1 cellular context compared by ENCODE assay signal in the genomic region with DNA sequence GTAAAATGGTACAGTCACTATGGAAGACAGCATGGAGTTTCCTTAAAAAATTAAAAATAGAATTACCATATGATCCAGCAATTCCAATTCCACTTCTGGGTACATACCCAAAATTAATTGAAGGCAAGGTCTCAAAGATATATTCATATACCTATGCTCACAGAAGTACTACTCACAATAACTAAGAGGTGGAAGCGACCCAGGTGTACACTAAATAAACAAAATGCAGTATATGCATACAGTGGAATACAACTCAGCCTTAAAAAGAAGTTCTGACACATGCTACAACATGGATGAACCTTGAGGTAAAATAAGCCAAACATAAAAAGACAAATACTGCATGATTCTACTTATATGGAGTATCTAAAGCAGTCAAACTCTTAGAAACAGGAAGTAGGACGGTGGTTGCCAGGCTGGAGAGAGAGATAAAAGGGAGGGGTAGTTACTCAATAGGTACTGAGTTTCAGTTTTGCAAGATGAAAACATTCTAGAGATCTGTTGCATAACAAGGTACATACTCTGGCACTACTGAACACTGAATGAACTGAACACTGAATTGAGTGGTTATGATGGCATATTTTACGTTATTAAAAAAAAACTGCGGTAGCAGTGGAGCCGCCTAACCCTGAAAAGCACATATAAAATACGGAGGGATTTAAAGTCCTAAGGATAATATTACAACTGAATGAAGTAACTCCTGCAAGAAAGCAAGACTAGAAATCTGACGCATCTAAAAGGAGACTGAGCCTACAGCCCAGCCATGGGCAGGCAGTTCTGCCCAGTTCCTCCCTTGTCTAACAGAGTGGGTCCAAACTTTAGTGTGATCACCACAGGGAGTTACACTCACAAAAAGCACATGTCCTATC.
TF ChIP-seq lines count a peak whose summit lies in the region.

No MANE protein-coding gene starts in this region.

TF ChIP-seq in HepG2, 621 proteins besides CTCF, POLR2A, EP300 and RAD21 (continued from another document and continues in another):
- TF ChIP-seq, protein P1, sequence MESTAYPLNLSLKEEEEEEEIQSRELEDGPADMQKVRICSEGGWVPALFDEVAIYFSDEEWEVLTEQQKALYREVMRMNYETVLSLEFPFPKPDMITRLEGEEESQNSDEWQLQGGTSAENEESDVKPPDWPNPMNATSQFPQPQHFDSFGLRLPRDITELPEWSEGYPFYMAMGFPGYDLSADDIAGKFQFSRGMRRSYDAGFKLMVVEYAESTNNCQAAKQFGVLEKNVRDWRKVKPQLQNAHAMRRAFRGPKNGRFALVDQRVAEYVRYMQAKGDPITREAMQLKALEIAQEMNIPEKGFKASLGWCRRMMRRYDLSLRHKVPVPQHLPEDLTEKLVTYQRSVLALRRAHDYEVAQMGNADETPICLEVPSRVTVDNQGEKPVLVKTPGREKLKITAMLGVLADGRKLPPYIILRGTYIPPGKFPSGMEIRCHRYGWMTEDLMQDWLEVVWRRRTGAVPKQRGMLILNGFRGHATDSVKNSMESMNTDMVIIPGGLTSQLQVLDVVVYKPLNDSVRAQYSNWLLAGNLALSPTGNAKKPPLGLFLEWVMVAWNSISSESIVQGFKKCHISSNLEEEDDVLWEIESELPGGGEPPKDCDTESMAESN (CRISPR knock-in tag; conservative IDR thresholded peaks at IDR 0.05) = no peak
- TF ChIP-seq KAT7 (CRISPR knock-in tag; IDR thresholded peaks at IDR 0.05; ENCODE audit: borderline replicate concordance) (0 out of 2 replicates have a peak, but pooled peaks have one; percentile 64), JUN (CRISPR knock-in tag; IDR thresholded peaks at IDR 0.05) (no peak), AKAP8 (CRISPR knock-in tag; IDR thresholded peaks at IDR 0.05) (no peak), NFIB (CRISPR knock-in tag; IDR thresholded peaks at IDR 0.05; ENCODE audit: borderline replicate concordance) (no peak), ZNF792 (CRISPR knock-in tag; IDR thresholded peaks at IDR 0.05) (peak; percentile 44; the same call in 1 of the 2 replicates), SIX1 (CRISPR knock-in tag; IDR thresholded peaks at IDR 0.05; ENCODE audit: borderline replicate concordance) (peak; percentile 75; the same call in 1 of the 2 replicates), KDM3A (CRISPR knock-in tag; IDR thresholded peaks at IDR 0.05; ENCODE audit: low read depth) (no peak; the same call in 1 of the 2 replicates), ZNF326 (CRISPR knock-in tag; IDR thresholded peaks at IDR 0.05; ENCODE audit: borderline replicate concordance) (no peak), BRD4 (CRISPR knock-in tag; IDR thresholded peaks at IDR 0.05) (no peak), KLF16 (CRISPR knock-in tag; IDR thresholded peaks at IDR 0.05) (peak in 1 of 2 experiments; percentile 74; a peak in 1 of 4 replicates), ZSCAN20 (CRISPR knock-in tag; IDR thresholded peaks at IDR 0.05; ENCODE audit: borderline replicate concordance) (no peak), ZNF746 (CRISPR knock-in tag; IDR thresholded peaks at IDR 0.05) (no peak), ELF1 (CRISPR knock-in tag; IDR thresholded peaks at IDR 0.05) (peak; percentile 89), ZNF562 (CRISPR knock-in tag; IDR thresholded peaks at IDR 0.05; ENCODE audit: borderline replicate concordance) (no peak), STAG1 (CRISPR knock-in tag; IDR thresholded peaks at IDR 0.05) (no peak), ZSCAN21 (CRISPR knock-in tag; IDR thresholded peaks at IDR 0.05; ENCODE audit: borderline replicate concordance) (peak; percentile 62; the same call in 1 of the 2 replicates), ATAD3A (CRISPR knock-in tag; IDR thresholded peaks at IDR 0.05) (no peak)
- TF ChIP-seq, protein P2, sequence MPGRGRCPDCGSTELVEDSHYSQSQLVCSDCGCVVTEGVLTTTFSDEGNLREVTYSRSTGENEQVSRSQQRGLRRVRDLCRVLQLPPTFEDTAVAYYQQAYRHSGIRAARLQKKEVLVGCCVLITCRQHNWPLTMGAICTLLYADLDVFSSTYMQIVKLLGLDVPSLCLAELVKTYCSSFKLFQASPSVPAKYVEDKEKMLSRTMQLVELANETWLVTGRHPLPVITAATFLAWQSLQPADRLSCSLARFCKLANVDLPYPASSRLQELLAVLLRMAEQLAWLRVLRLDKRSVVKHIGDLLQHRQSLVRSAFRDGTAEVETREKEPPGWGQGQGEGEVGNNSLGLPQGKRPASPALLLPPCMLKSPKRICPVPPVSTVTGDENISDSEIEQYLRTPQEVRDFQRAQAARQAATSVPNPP (CRISPR knock-in tag; IDR thresholded peaks at IDR 0.05) = no peak
- TF ChIP-seq, protein P3, sequence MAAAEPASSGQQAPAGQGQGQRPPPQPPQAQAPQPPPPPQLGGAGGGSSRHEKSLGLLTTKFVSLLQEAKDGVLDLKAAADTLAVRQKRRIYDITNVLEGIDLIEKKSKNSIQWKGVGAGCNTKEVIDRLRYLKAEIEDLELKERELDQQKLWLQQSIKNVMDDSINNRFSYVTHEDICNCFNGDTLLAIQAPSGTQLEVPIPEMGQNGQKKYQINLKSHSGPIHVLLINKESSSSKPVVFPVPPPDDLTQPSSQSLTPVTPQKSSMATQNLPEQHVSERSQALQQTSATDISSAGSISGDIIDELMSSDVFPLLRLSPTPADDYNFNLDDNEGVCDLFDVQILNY (CRISPR knock-in tag; conservative IDR thresholded peaks at IDR 0.05) = no peak
- TF ChIP-seq, protein P4, sequence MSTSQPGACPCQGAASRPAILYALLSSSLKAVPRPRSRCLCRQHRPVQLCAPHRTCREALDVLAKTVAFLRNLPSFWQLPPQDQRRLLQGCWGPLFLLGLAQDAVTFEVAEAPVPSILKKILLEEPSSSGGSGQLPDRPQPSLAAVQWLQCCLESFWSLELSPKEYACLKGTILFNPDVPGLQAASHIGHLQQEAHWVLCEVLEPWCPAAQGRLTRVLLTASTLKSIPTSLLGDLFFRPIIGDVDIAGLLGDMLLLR (CRISPR knock-in tag; IDR thresholded peaks at IDR 0.05) = no peak
- TF ChIP-seq, protein P5, sequence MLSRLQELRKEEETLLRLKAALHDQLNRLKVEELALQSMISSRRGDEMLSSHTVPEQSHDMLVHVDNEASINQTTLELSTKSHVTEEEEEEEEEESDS (CRISPR knock-in tag; IDR thresholded peaks at IDR 0.05; ENCODE audit: borderline replicate concordance) = no peak
- TF ChIP-seq, protein P6, sequence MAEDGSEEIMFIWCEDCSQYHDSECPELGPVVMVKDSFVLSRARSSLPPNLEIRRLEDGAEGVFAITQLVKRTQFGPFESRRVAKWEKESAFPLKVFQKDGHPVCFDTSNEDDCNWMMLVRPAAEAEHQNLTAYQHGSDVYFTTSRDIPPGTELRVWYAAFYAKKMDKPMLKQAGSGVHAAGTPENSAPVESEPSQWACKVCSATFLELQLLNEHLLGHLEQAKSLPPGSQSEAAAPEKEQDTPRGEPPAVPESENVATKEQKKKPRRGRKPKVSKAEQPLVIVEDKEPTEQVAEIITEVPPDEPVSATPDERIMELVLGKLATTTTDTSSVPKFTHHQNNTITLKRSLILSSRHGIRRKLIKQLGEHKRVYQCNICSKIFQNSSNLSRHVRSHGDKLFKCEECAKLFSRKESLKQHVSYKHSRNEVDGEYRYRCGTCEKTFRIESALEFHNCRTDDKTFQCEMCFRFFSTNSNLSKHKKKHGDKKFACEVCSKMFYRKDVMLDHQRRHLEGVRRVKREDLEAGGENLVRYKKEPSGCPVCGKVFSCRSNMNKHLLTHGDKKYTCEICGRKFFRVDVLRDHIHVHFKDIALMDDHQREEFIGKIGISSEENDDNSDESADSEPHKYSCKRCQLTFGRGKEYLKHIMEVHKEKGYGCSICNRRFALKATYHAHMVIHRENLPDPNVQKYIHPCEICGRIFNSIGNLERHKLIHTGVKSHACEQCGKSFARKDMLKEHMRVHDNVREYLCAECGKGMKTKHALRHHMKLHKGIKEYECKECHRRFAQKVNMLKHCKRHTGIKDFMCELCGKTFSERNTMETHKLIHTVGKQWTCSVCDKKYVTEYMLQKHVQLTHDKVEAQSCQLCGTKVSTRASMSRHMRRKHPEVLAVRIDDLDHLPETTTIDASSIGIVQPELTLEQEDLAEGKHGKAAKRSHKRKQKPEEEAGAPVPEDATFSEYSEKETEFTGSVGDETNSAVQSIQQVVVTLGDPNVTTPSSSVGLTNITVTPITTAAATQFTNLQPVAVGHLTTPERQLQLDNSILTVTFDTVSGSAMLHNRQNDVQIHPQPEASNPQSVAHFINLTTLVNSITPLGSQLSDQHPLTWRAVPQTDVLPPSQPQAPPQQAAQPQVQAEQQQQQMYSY (CRISPR knock-in tag; IDR thresholded peaks at IDR 0.05) = no peak
- TF ChIP-seq, protein P7, sequence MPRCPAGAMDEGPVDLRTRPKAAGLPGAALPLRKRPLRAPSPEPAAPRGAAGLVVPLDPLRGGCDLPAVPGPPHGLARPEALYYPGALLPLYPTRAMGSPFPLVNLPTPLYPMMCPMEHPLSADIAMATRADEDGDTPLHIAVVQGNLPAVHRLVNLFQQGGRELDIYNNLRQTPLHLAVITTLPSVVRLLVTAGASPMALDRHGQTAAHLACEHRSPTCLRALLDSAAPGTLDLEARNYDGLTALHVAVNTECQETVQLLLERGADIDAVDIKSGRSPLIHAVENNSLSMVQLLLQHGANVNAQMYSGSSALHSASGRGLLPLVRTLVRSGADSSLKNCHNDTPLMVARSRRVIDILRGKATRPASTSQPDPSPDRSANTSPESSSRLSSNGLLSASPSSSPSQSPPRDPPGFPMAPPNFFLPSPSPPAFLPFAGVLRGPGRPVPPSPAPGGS (CRISPR knock-in tag; IDR thresholded peaks at IDR 0.05) = no peak
- TF ChIP-seq, protein P8, sequence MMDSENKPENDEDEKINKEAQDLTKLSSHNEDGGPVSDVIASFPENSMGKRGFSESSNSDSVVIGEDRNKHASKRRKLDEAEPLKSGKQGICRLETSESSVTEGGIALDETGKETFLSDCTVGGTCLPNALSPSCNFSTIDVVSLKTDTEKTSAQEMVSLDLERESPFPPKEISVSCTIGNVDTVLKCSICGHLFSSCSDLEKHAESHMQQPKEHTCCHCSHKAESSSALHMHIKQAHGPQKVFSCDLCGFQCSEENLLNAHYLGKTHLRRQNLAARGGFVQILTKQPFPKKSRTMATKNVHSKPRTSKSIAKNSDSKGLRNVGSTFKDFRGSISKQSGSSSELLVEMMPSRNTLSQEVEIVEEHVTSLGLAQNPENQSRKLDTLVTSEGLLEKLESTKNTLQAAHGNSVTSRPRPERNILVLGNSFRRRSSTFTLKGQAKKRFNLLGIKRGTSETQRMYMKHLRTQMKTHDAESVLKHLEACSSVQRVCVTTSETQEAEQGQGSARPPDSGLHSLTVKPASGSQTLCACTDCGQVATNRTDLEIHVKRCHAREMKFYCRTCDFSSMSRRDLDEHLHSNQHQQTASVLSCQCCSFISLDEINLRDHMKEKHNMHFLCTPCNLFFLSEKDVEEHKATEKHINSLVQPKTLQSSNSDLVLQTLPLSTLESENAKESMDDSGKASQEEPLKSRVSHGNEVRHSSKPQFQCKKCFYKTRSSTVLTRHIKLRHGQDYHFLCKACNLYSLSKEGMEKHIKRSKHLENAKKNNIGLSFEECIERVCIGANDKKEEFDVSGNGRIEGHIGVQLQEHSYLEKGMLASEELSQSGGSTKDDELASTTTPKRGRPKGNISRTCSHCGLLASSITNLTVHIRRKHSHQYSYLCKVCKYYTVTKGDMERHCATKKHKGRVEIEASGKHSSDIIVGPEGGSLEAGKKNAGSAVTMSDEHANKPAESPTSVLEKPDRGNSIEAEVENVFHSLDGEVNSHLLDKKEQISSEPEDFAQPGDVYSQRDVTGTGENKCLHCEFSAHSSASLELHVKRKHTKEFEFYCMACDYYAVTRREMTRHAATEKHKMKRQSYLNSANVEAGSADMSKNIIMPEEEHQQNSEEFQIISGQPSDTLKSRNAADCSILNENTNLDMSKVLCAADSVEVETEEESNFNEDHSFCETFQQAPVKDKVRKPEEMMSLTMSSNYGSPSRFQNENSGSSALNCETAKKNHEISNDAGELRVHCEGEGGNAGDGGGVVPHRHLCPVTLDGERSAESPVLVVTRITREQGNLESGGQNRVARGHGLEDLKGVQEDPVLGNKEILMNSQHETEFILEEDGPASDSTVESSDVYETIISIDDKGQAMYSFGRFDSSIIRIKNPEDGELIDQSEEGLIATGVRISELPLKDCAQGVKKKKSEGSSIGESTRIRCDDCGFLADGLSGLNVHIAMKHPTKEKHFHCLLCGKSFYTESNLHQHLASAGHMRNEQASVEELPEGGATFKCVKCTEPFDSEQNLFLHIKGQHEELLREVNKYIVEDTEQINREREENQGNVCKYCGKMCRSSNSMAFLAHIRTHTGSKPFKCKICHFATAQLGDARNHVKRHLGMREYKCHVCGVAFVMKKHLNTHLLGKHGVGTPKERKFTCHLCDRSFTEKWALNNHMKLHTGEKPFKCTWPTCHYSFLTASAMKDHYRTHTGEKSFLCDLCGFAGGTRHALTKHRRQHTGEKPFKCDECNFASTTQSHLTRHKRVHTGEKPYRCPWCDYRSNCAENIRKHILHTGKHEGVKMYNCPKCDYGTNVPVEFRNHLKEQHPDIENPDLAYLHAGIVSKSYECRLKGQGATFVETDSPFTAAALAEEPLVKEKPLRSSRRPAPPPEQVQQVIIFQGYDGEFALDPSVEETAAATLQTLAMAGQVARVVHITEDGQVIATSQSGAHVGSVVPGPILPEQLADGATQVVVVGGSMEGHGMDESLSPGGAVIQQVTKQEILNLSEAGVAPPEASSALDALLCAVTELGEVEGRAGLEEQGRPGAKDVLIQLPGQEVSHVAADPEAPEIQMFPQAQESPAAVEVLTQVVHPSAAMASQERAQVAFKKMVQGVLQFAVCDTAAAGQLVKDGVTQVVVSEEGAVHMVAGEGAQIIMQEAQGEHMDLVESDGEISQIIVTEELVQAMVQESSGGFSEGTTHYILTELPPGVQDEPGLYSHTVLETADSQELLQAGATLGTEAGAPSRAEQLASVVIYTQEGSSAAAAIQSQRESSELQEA (CRISPR knock-in tag; IDR thresholded peaks at IDR 0.05; ENCODE audit: not compliant biosample characterization) = no peak
- TF ChIP-seq, protein P9, sequence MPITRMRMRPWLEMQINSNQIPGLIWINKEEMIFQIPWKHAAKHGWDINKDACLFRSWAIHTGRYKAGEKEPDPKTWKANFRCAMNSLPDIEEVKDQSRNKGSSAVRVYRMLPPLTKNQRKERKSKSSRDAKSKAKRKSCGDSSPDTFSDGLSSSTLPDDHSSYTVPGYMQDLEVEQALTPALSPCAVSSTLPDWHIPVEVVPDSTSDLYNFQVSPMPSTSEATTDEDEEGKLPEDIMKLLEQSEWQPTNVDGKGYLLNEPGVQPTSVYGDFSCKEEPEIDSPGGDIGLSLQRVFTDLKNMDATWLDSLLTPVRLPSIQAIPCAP (CRISPR knock-in tag; IDR thresholded peaks at IDR 0.05; ENCODE audit: low read depth) = no peak
- TF ChIP-seq, protein P10, sequence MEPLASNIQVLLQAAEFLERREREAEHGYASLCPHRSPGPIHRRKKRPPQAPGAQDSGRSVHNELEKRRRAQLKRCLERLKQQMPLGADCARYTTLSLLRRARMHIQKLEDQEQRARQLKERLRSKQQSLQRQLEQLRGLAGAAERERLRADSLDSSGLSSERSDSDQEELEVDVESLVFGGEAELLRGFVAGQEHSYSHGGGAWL (CRISPR knock-in tag; IDR thresholded peaks at IDR 0.05) = no peak
- TF ChIP-seq, protein P11, sequence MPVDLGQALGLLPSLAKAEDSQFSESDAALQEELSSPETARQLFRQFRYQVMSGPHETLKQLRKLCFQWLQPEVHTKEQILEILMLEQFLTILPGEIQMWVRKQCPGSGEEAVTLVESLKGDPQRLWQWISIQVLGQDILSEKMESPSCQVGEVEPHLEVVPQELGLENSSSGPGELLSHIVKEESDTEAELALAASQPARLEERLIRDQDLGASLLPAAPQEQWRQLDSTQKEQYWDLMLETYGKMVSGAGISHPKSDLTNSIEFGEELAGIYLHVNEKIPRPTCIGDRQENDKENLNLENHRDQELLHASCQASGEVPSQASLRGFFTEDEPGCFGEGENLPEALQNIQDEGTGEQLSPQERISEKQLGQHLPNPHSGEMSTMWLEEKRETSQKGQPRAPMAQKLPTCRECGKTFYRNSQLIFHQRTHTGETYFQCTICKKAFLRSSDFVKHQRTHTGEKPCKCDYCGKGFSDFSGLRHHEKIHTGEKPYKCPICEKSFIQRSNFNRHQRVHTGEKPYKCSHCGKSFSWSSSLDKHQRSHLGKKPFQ (CRISPR knock-in tag; IDR thresholded peaks at IDR 0.05; ENCODE audit: insufficient replicate concordance) = no peak
